In the genomic region with DNA sequence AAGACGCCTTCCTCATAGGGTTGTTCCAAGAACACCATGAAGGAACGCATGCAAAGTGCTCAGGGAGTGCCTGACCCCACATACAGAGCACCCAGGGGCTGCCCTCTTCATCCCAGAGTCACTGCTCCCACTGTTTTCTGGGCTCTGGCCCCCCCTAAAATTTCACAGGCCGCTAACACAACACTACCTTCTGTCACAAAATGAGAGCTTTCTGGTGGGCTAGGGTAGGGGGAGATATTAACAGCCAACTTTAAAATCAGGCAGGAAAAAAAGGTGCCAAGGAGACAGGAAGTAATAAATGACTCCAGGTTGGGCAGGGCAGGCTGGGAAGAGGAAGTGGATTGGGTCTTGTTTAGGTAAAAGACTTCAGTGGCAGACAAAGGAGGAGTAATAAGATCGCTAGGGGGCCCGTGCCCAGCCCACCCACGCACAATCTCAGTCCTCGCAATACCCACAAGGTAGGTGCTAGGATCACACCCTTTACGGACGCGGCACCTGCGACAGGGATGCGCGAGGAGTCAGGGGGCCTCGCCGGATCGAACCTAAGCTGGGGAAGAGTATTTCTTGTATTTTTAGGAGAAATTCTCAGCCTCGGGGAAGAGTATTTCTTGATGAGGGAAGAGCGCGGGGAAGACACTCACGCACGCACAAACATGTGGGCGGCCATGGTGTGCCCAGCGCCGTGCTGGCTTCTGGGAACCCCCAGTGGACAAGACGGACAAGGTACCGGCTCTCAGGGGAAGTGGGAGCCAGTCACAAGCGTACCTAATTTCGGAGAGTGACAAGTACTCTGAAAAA, we compare ENCODE assay signal across 8 cellular contexts. TPM values are rescaled to one million over a fixed set of nuclear protein-coding genes. Genes with fewer than 3 reads are reported as not detected.
A peak's percentile ranks its signal among the peaks of the same experiment; 100 is the strongest.
DNase-seq lines count a peak whose midpoint lies in the region; ATAC-seq and TF ChIP-seq lines count a peak whose summit lies in the region.

No MANE protein-coding gene starts in this region.

- peak overlapping the region; percentile 88 for H3K4me3 ChIP-seq in skeletal muscle cell (ENCODE audit: low read depth, low read length)

- no peak for TF ChIP-seq CTCF in glutamatergic neuron (IDR thresholded peaks at IDR 0.05; ENCODE audit: partially characterized antibody, unreplicated experiment)

- POLR2A ChIA-PET in activated CD4-positive, alpha-beta T cell treated with anti-CD3 and anti-CD28 coated beads, Interleukin-2, amount 10 ng/mL, durations not matched to agents 7 days and 5 days (lab: Charles Lee): no interaction called here

- ATAC-seq in activated CD8-positive, alpha-beta memory T cell treated with anti-CD3 and anti-CD28 coated beads, Interleukin-2, amount 10 ng/mL, durations not matched to agents 7 days and 5 days: no peak
- ATAC-seq in GM21515 (IDR thresholded peaks at IDR 0.05; ENCODE audit: unreplicated experiment): no peak
- no peak for ATAC-seq in HG03354 (IDR thresholded peaks at IDR 0.05; ENCODE audit: poor library complexity, severe bottlenecking, unreplicated experiment)

- CTCF ChIA-PET in activated CD8-positive, alpha-beta memory T cell treated with anti-CD3 and anti-CD28 coated beads, Interleukin-2, amount 10 ng/mL, durations not matched to agents 7 days and 5 days (lab: Charles Lee): interaction anchor here (0.6 to 1.9 kb wide), 3 partner anchors 10 to 1407 kb away, joined by 3 to 6 read pairs (median 3); no protein-coding TSS in a partner anchor
- CTCF ChIA-PET in activated CD4-positive, alpha-beta T cell treated with anti-CD3 and anti-CD28 coated beads, Interleukin-2, amount 10 ng/mL, durations not matched to agents 7 days and 5 days (lab: Charles Lee): interaction anchor here (2.8 kb wide), 1 partner anchor 12 kb away, joined by 13 read pairs; no protein-coding TSS in a partner anchor

- peaks cover 12% of the 10 kb centered on the region for H3K36me3 Mint-ChIP-seq in activated CD8-positive, alpha-beta memory T cell treated with anti-CD3 and anti-CD28 coated beads, Interleukin-2, amount 10 ng/mL, durations not matched to agents 7 days and 5 days
- H3K36me3 Mint-ChIP-seq in activated CD4-positive, alpha-beta T cell treated with anti-CD3 and anti-CD28 coated beads, Interleukin-2, amount 10 ng/mL, durations not matched to agents 7 days and 5 days (ENCODE audit: low read depth): peaks cover 15% of the 10 kb centered on the region
- no peaks in the 10 kb centered on the region for H3K36me3 Mint-ChIP-seq in glutamatergic neuron (ENCODE audit: unreplicated experiment)

- DNase-seq in activated CD8-positive, alpha-beta memory T cell treated with anti-CD3 and anti-CD28 coated beads, Interleukin-2, amount 10 ng/mL, durations not matched to agents 7 days and 5 days: peak; percentile 45
- no peak for DNase-seq in activated CD8-positive, alpha-beta memory T cell treated with anti-CD3 and anti-CD28 coated beads, Interleukin-2, amount 50 U/mL, for 4 hours
- no peak for DNase-seq in activated CD4-positive, alpha-beta T cell treated with anti-CD3 and anti-CD28 coated beads, Interleukin-2, amount 10 ng/mL, durations not matched to agents 7 days and 5 days
- DNase-seq in glutamatergic neuron (no peak), skeletal muscle cell (ENCODE audit: low read depth) (no peak), mucosa of gallbladder (ENCODE audit: low spot score) (no peak)

- peak overlapping the region; percentile 72 for H3K4me3 Mint-ChIP-seq in activated CD8-positive, alpha-beta memory T cell treated with anti-CD3 and anti-CD28 coated beads, Interleukin-2, amount 10 ng/mL, durations not matched to agents 7 days and 5 days
- peak overlapping the region; percentile 81 for H3K4me3 Mint-ChIP-seq in activated CD4-positive, alpha-beta T cell treated with anti-CD3 and anti-CD28 coated beads, Interleukin-2, amount 10 ng/mL, durations not matched to agents 7 days and 5 days
- H3K4me3 Mint-ChIP-seq in glutamatergic neuron (ENCODE audit: unreplicated experiment): peak overlapping the region; percentile 67

- no peaks in the 10 kb centered on the region for H3K27me3 Mint-ChIP-seq in activated CD8-positive, alpha-beta memory T cell treated with anti-CD3 and anti-CD28 coated beads, Interleukin-2, amount 10 ng/mL, durations not matched to agents 7 days and 5 days
- H3K27me3 Mint-ChIP-seq in activated CD4-positive, alpha-beta T cell treated with anti-CD3 and anti-CD28 coated beads, Interleukin-2, amount 10 ng/mL, durations not matched to agents 7 days and 5 days: no peaks in the 10 kb centered on the region
- peaks cover 3% of the 10 kb centered on the region for H3K27me3 Mint-ChIP-seq in glutamatergic neuron (ENCODE audit: unreplicated experiment)

- peaks cover 30% of the 10 kb centered on the region for H3K4me1 Mint-ChIP-seq in activated CD8-positive, alpha-beta memory T cell treated with anti-CD3 and anti-CD28 coated beads, Interleukin-2, amount 10 ng/mL, durations not matched to agents 7 days and 5 days
- peaks cover 45% of the 10 kb centered on the region for H3K4me1 Mint-ChIP-seq in activated CD4-positive, alpha-beta T cell treated with anti-CD3 and anti-CD28 coated beads, Interleukin-2, amount 10 ng/mL, durations not matched to agents 7 days and 5 days
- peaks cover 7% of the 10 kb centered on the region for H3K4me1 Mint-ChIP-seq in glutamatergic neuron (ENCODE audit: low read depth, unreplicated experiment)

- no peaks in the 10 kb centered on the region for H3K9me3 Mint-ChIP-seq in activated CD8-positive, alpha-beta memory T cell treated with anti-CD3 and anti-CD28 coated beads, Interleukin-2, amount 10 ng/mL, durations not matched to agents 7 days and 5 days (ENCODE audit: low read depth)
- H3K9me3 Mint-ChIP-seq in activated CD4-positive, alpha-beta T cell treated with anti-CD3 and anti-CD28 coated beads, Interleukin-2, amount 10 ng/mL, durations not matched to agents 7 days and 5 days: no peaks in the 10 kb centered on the region
- H3K9me3 Mint-ChIP-seq in glutamatergic neuron (ENCODE audit: unreplicated experiment): peaks cover 10% of the 10 kb centered on the region

- peak overlapping the region; percentile 90 for H3K27ac Mint-ChIP-seq in activated CD8-positive, alpha-beta memory T cell treated with anti-CD3 and anti-CD28 coated beads, Interleukin-2, amount 10 ng/mL, durations not matched to agents 7 days and 5 days
- H3K27ac Mint-ChIP-seq in activated CD4-positive, alpha-beta T cell treated with anti-CD3 and anti-CD28 coated beads, Interleukin-2, amount 10 ng/mL, durations not matched to agents 7 days and 5 days: peak overlapping the region; percentile 95
- peak overlapping the region; percentile 54 for H3K27ac Mint-ChIP-seq in glutamatergic neuron (ENCODE audit: unreplicated experiment)

RNA-seq across cellular contexts. Expression of a gene that starts 0.9 kb away (rescaled TPM):
- total RNA-seq in activated CD8-positive, alpha-beta memory T cell treated with anti-CD3 and anti-CD28 coated beads, Interleukin-2, amount 10 ng/mL, durations not matched to agents 7 days and 5 days: 10 to 100 TPM; 58.8 to 75.0 TPM
- 10 to 100 TPM; 35.6 to 37.0 TPM for total RNA-seq in activated CD4-positive, alpha-beta T cell treated with anti-CD3 and anti-CD28 coated beads, Interleukin-2, amount 10 ng/mL, durations not matched to agents 7 days and 5 days
- total RNA-seq in glutamatergic neuron (ENCODE audit: unreplicated experiment): 28.0 TPM
- total RNA-seq in mucosa of gallbladder: 76.3 TPM

RNA-seq across cellular contexts. Expression of a gene that starts 24.1 kb away (rescaled TPM):
- not detected for total RNA-seq in activated CD8-positive, alpha-beta memory T cell treated with anti-CD3 and anti-CD28 coated beads, Interleukin-2, amount 10 ng/mL, durations not matched to agents 7 days and 5 days
- not detected for total RNA-seq in activated CD4-positive, alpha-beta T cell treated with anti-CD3 and anti-CD28 coated beads, Interleukin-2, amount 10 ng/mL, durations not matched to agents 7 days and 5 days
- total RNA-seq in glutamatergic neuron (ENCODE audit: unreplicated experiment): not detected
- total RNA-seq in mucosa of gallbladder: 0.40 TPM
